ENCODE assay signal across 14 cellular contexts in the genomic region with DNA sequence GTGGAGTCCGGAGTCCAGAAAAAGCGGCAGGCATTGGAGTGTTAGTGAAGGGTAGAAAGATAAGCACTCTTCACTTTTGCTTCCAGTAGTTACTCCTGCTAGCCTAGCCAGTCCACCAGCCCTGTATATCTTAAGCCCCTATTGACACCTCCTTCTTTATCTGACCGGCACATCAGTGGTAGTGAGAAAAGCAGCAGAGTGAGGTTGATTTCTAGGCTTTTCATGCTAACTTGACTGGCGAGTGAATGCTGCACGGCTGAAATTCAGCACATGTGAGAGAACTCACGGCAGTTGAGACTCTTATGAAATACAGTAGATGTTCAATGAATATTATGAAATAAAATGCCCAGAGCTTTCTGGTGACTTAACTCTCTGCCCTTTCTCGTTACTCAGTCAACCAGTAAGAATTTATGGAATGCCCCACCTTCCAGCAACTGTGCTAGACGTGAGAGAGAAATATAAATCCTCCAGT.
DNase-seq lines count a peak whose midpoint lies in the region; ATAC-seq and TF ChIP-seq lines count a peak whose summit lies in the region.
"Had no signal": no experiment of that assay in that cellular context is flagged by ENCODE, and none has a peak within 500 bp of the region (broad histone marks: within the 10 kb centered on the region; RNA-seq: fewer than 3 reads in every experiment).

No MANE protein-coding gene starts in this region.

- POLR2A ChIA-PET in MCF 10A (lab: Yijun Ruan, JAX): interaction anchor here (0.9 to 1.4 kb wide), 4 partner anchors 9 to 1051 kb away, joined by 3 to 6 read pairs (median 3); no protein-coding TSS in a partner anchor

- H3K27me3 ChIP-seq in breast epithelium (no peaks in the 10 kb centered on the region), subcutaneous abdominal adipose tissue (ENCODE audit: control insufficient read depth in 5 of 5, insufficient read depth in 4 of 5, low read length in 5 of 5) (no peaks in the 10 kb centered on the region)
- H3K27me3 ChIP-seq: heart left ventricle, tibial artery had no signal

- H3K36me3 ChIP-seq in breast epithelium (no peaks in the 10 kb centered on the region), subcutaneous abdominal adipose tissue (ENCODE audit: control insufficient read depth in 5 of 5, insufficient read depth in 5 of 5, low read length in 5 of 5) (peaks cover 0 to 7% (median 0%) of the 10 kb centered on the region in 5 donors)
- H3K36me3 ChIP-seq: tibial artery had no signal

- H3K9ac ChIP-seq in subcutaneous abdominal adipose tissue (ENCODE audit: low read length in 5 of 5): peak overlapping the region in 1 of 5 donors; percentile 5

- H3K36me3 Mint-ChIP-seq in MCF 10A (ENCODE audit: insufficient read depth, unreplicated experiment): no peaks in the 10 kb centered on the region
- H3K36me3 Mint-ChIP-seq in activated T-helper 17 cell treated with anti-CD3 and anti-CD28 coated beads, Interleukin-2, amount 50 U/mL, for 72 hours (ENCODE audit: low read depth): no peaks in the 10 kb centered on the region

- DNase-seq in MCF 10A (ENCODE audit: unreplicated experiment) (peak; percentile 77), breast epithelium (ENCODE audit: low spot score in 2 of 2) (no peak), amniotic epithelial cell (ENCODE audit: low read depth) (peak; percentile 79), iris pigment epithelial cell (ENCODE audit: low read depth) (peak; percentile 92), NCI-H2081 treated with DMSO at 0.1 percent for 48 hours (lab: John Stamatoyannopoulos, UW) (no peak)
- DNase-seq: 8988T; central memory CD4-positive, alpha-beta T cell; heart left ventricle; naive thymus-derived CD8-positive, alpha-beta T cell; NCI-H345; tibial artery had no signal

- H3K27me3 Mint-ChIP-seq in MCF 10A (ENCODE audit: insufficient read depth, unreplicated experiment): no peaks in the 10 kb centered on the region
- H3K27me3 Mint-ChIP-seq in activated T-helper 17 cell treated with anti-CD3 and anti-CD28 coated beads, Interleukin-2, amount 50 U/mL, for 72 hours: peaks cover 7% of the 10 kb centered on the region
- H3K27me3 Mint-ChIP-seq: naive thymus-derived CD8-positive, alpha-beta T cell had no signal

- TF ChIP-seq POLR2A in breast epithelium (IDR thresholded peaks at IDR 0.05): no peak

- TF ChIP-seq CTCF in MCF 10A (IDR thresholded peaks at IDR 0.05; ENCODE audit: unreplicated experiment): no peak
- no peak for TF ChIP-seq CTCF in breast epithelium (IDR thresholded peaks at IDR 0.05)

- no peak for ATAC-seq in activated T-helper 17 cell treated with anti-CD3 and anti-CD28 coated beads, Interleukin-2, amount 50 U/mL, for 72 hours (replicated peaks)
- no peak for ATAC-seq in HG02840 (IDR thresholded peaks at IDR 0.05; ENCODE audit: low FRiP score, unreplicated experiment)
- ATAC-seq: naive thymus-derived CD8-positive, alpha-beta T cell had no signal

- intact Hi-C loops in MCF 10A (cut with micrococcal nuclease) (no loop called here), breast epithelium (cut with DNase I; ENCODE audit: low total_unique reads) (no loop called here)

- BruUV-seq in MCF 10A (replicated peaks; lab: Mats Ljungman, UMichigan): no TSS peak

- H3K4me1 ChIP-seq in breast epithelium (no peaks in the 10 kb centered on the region), subcutaneous abdominal adipose tissue (ENCODE audit: control insufficient read depth in 5 of 5, insufficient read depth in 5 of 5, low read length in 5 of 5) (peaks cover 1 to 20% (median 14%) of the 10 kb centered on the region in 5 donors)
- H3K4me1 ChIP-seq: tibial artery had no signal

- H3K9me3 ChIP-seq in breast epithelium: no peaks in the 10 kb centered on the region
- H3K9me3 ChIP-seq in subcutaneous abdominal adipose tissue (ENCODE audit: control insufficient read depth in 5 of 5, low read length in 5 of 5): no peaks in the 10 kb centered on the region
- H3K9me3 ChIP-seq: heart left ventricle, tibial artery had no signal

- CTCF ChIA-PET in MCF 10A (lab: Yijun Ruan, JAX): interaction anchor here (0.7 to 0.8 kb wide), 4 partner anchors 9 to 476 kb away, joined by 3 read pairs; no protein-coding TSS in a partner anchor

- H3K27ac ChIP-seq in breast epithelium (no peak overlapping the region), subcutaneous abdominal adipose tissue (ENCODE audit: low read depth, low read length) (peak overlapping the region; percentile 8)
- H3K27ac ChIP-seq: heart left ventricle, tibial artery had no signal

- H3K4me1 Mint-ChIP-seq in MCF 10A (ENCODE audit: insufficient read depth, unreplicated experiment): peaks cover 20% of the 10 kb centered on the region
- no peaks in the 10 kb centered on the region for H3K4me1 Mint-ChIP-seq in activated T-helper 17 cell treated with anti-CD3 and anti-CD28 coated beads, Interleukin-2, amount 50 U/mL, for 72 hours

- H3K9me3 Mint-ChIP-seq in MCF 10A (ENCODE audit: unreplicated experiment): no peaks in the 10 kb centered on the region
- H3K9me3 Mint-ChIP-seq in activated T-helper 17 cell treated with anti-CD3 and anti-CD28 coated beads, Interleukin-2, amount 50 U/mL, for 72 hours: no peaks in the 10 kb centered on the region
- H3K9me3 Mint-ChIP-seq: naive thymus-derived CD8-positive, alpha-beta T cell had no signal

- H3K4me3 ChIP-seq in breast epithelium (no peak overlapping the region), subcutaneous abdominal adipose tissue (ENCODE audit: low read depth in 1 of 5, low read length in 5 of 5) (no peak overlapping the region)
- H3K4me3 ChIP-seq: heart left ventricle, tibial artery had no signal

- H3K27ac Mint-ChIP-seq in MCF 10A (ENCODE audit: low read depth, unreplicated experiment): peak overlapping the region; percentile 24
- no peak overlapping the region for H3K27ac Mint-ChIP-seq in activated T-helper 17 cell treated with anti-CD3 and anti-CD28 coated beads, Interleukin-2, amount 50 U/mL, for 72 hours
- H3K27ac Mint-ChIP-seq: naive thymus-derived CD8-positive, alpha-beta T cell had no signal

- peak overlapping the region; percentile 54 for H3K4me3 Mint-ChIP-seq in MCF 10A (ENCODE audit: unreplicated experiment)
- no peak overlapping the region for H3K4me3 Mint-ChIP-seq in activated T-helper 17 cell treated with anti-CD3 and anti-CD28 coated beads, Interleukin-2, amount 50 U/mL, for 72 hours
- H3K4me3 Mint-ChIP-seq: naive thymus-derived CD8-positive, alpha-beta T cell had no signal

Comparison
In these comparisons a context has a peak if more than half of its experiments do, and no peak if none do; other contexts are left out.
1. DNase-seq: peak in MCF 10A (single experiment), amniotic epithelial cell (single experiment) and iris pigment epithelial cell (single experiment); none in breast epithelium (0 of 2) and NCI-H2081 treated with DMSO at 0.1 percent for 48 hours (single experiment).